Comparison of ENCODE assay signal across 8 cellular contexts in genomic region chr20:23361651-23362391, GRCh38. TPM values are rescaled to one million over a fixed set of nuclear protein-coding genes. Genes with fewer than 3 reads are reported as not detected.
DNase-seq lines count a peak whose midpoint lies in the region; ATAC-seq and TF ChIP-seq lines count a peak whose summit lies in the region.

Gene GZF1 (plus strand): TSS chr20:23362182. CDS start chr20:23364384, 2,202 bp downstream.

- peak; percentile 87 for DNase-seq in DMS79 (lab: John Stamatoyannopoulos, UW)
- peak; percentile 92 for DNase-seq in Panc1 (ENCODE audit: low read depth, low spot score)
- peak; percentile 98 for DNase-seq in activated T-cell treated with anti-CD3 and anti-CD28 coated beads, Interleukin-2, amount 50 U/mL, for 4 hours
- peak; percentile 96 to 99 for DNase-seq in stimulated activated CD8-positive, alpha-beta memory T cell treated with anti-CD3 and anti-CD28 coated beads, Interleukin-7, amount 100 ng/mL, for 1 hour (ENCODE audit: low read depth in 2 of 2)

- peak within 1 kb of the TSS; percentile 94 for H3K4me3 Mint-ChIP-seq in activated T-cell treated with anti-CD3 and anti-CD28 coated beads, Interleukin-2, amount 50 U/mL, for 4 hours

- peaks cover 39% of the 10 kb centered on the region for H3K4me1 ChIP-seq in KMS-11 (ENCODE audit: low read depth, poor library complexity, severe bottlenecking)
- peaks cover 35% of the 10 kb centered on the region for H3K4me1 ChIP-seq in Panc1 (ENCODE audit: control insufficient read depth, insufficient read depth, low read length)
- H3K4me1 ChIP-seq in esophagus (ENCODE audit: control insufficient read depth in 2 of 2, insufficient read depth in 2 of 2, low read length in 1 of 2): peaks cover 0 to 8% of the 10 kb centered on the region in 2 donors
- peaks cover 50% of the 10 kb centered on the region for H3K4me1 ChIP-seq in muscle layer of colon (ENCODE audit: insufficient read depth, low read length)

- peaks cover 13% of the 10 kb centered on the region for H3K36me3 Mint-ChIP-seq in activated T-cell treated with anti-CD3 and anti-CD28 coated beads, Interleukin-2, amount 50 U/mL, for 4 hours (ENCODE audit: insufficient read depth)

- H3K27me3 ChIP-seq in KMS-11 (ENCODE audit: insufficient read depth, low read depth) (no peaks in the 10 kb centered on the region), Panc1 (ENCODE audit: control insufficient read depth, insufficient read depth, low read length) (no peaks in the 10 kb centered on the region), esophagus (ENCODE audit: control insufficient read depth in 1 of 2, insufficient read depth in 2 of 2, low read length in 2 of 2) (no peaks in the 10 kb centered on the region), muscle layer of colon (ENCODE audit: control insufficient read depth in 1 of 2, insufficient read depth in 2 of 2, low read length in 2 of 2) (no peaks in the 10 kb centered on the region)

- peaks cover 22% of the 10 kb centered on the region for H3K79me2 ChIP-seq in KMS-11 (ENCODE audit: insufficient read depth, low read depth)

- no peaks in the 10 kb centered on the region for H4K20me1 ChIP-seq in KMS-11 (ENCODE audit: insufficient read depth)

- CTCF ChIA-PET in Panc1 (lab: Charles Lee): no interaction called here

- H3K4me3 ChIP-seq in KMS-11 (IDR thresholded peaks at IDR 0.05; ENCODE audit: insufficient read depth, low read depth, low read length) (no peak within 1 kb of the TSS), Panc1 (ENCODE audit: low read depth in 2 of 2, low read length in 2 of 2) (peak within 1 kb of the TSS; percentile 88 to 91), esophagus (ENCODE audit: low read depth in 1 of 2, low read length in 2 of 2) (peak within 1 kb of the TSS; percentile 70 to 88), muscle layer of colon (ENCODE audit: low read depth in 1 of 2, low read length in 2 of 2) (peak within 1 kb of the TSS; percentile 75 to 80)

- in situ Hi-C loops in Panc1 (cut with HindIII; ENCODE audit: low pct_unique_long_range_greater_than_20kb, low sequenced_read_pairs): no loop called here

- BruUV-seq in Panc1 (replicated peaks; lab: Mats Ljungman, UMichigan): no TSS peak

- no peaks in the 10 kb centered on the region for H3K36me3 ChIP-seq in KMS-11 (ENCODE audit: insufficient read depth)
- H3K36me3 ChIP-seq in Panc1 (ENCODE audit: control insufficient read depth, insufficient read depth, low read length): no peaks in the 10 kb centered on the region; the same call in 1 of the 2 replicates
- H3K36me3 ChIP-seq in esophagus (ENCODE audit: control insufficient read depth in 2 of 2, insufficient read depth in 2 of 2, low read length in 1 of 2): peaks cover 0 to 12% of the 10 kb centered on the region in 2 donors
- H3K36me3 ChIP-seq in muscle layer of colon (ENCODE audit: insufficient read depth, low read length): peaks cover 12% of the 10 kb centered on the region

- TF ChIP-seq CTCF in KMS-11 (conservative IDR thresholded peaks at IDR 0.05; ENCODE audit: low read depth, low read length): no peak
- no peak for TF ChIP-seq CTCF in Panc1 (IDR thresholded peaks at IDR 0.05)

- H3K9me3 Mint-ChIP-seq in activated T-cell treated with anti-CD3 and anti-CD28 coated beads, Interleukin-2, amount 50 U/mL, for 4 hours: no peaks in the 10 kb centered on the region

- POLR2A ChIA-PET in Panc1 (lab: Charles Lee): no interaction called here

- H3K27ac ChIP-seq in KMS-11 (peak within 1 kb of the TSS; percentile 76), Panc1 (ENCODE audit: low read length) (peak within 1 kb of the TSS; percentile 95), esophagus (ENCODE audit: low read depth in 2 of 2, low read length in 1 of 2) (peak within 1 kb of the TSS; percentile 94 to 98), muscle layer of colon (ENCODE audit: low read depth, low read length) (peak within 1 kb of the TSS; percentile 92)

- peak within 1 kb of the TSS; percentile 36 for H2AFZ ChIP-seq in KMS-11 (ENCODE audit: low read depth)

- H3K27me3 Mint-ChIP-seq in activated T-cell treated with anti-CD3 and anti-CD28 coated beads, Interleukin-2, amount 50 U/mL, for 4 hours (ENCODE audit: low read depth): no peaks in the 10 kb centered on the region

- ATAC-seq in GM21786 (IDR thresholded peaks at IDR 0.05; ENCODE audit: unreplicated experiment) (peak; percentile 55), Panc1 (peak; percentile 90)
- ATAC-seq in activated T-cell treated with anti-CD3 and anti-CD28 coated beads, Interleukin-2, amount 50 U/mL, for 4 hours: peak; percentile 79 to 84

- H3K9ac ChIP-seq in KMS-11 (peak within 1 kb of the TSS; percentile 75), muscle layer of colon (ENCODE audit: low read length) (peak within 1 kb of the TSS; percentile 89)

- 0 to 1% methylated on average over 90 to 95 of the region's 95 CpGs for WGBS in esophagus, 2 donors

- intact Hi-C loops in Panc1 (cut with micrococcal nuclease; ENCODE audit: unreplicated experiment): no loop called here

- peaks cover 45% of the 10 kb centered on the region for H3K4me1 Mint-ChIP-seq in activated T-cell treated with anti-CD3 and anti-CD28 coated beads, Interleukin-2, amount 50 U/mL, for 4 hours (ENCODE audit: low read depth)

- H3K9me3 ChIP-seq in Panc1 (ENCODE audit: control insufficient read depth, insufficient read depth, low read depth, low read length) (no peaks in the 10 kb centered on the region), esophagus (ENCODE audit: control insufficient read depth in 2 of 2, insufficient read depth in 1 of 2, low read depth in 1 of 2, low read length in 1 of 2) (no peaks in the 10 kb centered on the region), muscle layer of colon (ENCODE audit: low read length) (no peaks in the 10 kb centered on the region)

- H3K4me2 ChIP-seq in KMS-11: peak within 1 kb of the TSS; percentile 74

RNA-seq across cellular contexts. Expression of gene GZF1, which starts in this region (rescaled TPM):
- total RNA-seq in Panc1 (2021; ENCODE audit: unreplicated experiment): 18.0 TPM
- polyA plus RNA-seq in Panc1 (2012; ENCODE audit: insufficient read length): 21.9 TPM
- total RNA-seq in activated T-cell treated with anti-CD3 and anti-CD28 coated beads, Interleukin-2, amount 50 U/mL, for 4 hours: 10 to 100 TPM in 2 of 3 donors, 1 to 10 TPM in 1; 8.5 to 10.3 (median 10.2) TPM
- polyA plus RNA-seq in esophagus: 1 to 10 TPM; 3.2 to 3.6 TPM
